ENCODE assay signal across 8 cellular contexts in genomic region chr7:89718941-89719340, GRCh38.
DNase-seq lines count a peak whose midpoint lies in the region; FAIRE-seq and TF ChIP-seq lines count a peak whose summit lies in the region.
"Not testable (repeated sequence)": the region's sequence is repeated elsewhere in the genome, so short reads cannot be mapped to it uniquely, and the experiment has no call there.

No MANE protein-coding gene starts in this region.

- H3K4me3 Mint-ChIP-seq in neural progenitor cell: not testable (repeated sequence)

- H2AFZ ChIP-seq in neural progenitor cell (replicated peaks): peak overlapping the region; percentile 41

- H3K9me3 ChIP-seq in MG63; kidney (ENCODE audit: control insufficient read depth in 1 of 2, low read length in 2 of 2); neural progenitor cell (ENCODE audit: low read depth): not testable (repeated sequence)

- H3K4me3 ChIP-seq in MG63; kidney (ENCODE audit: low read length in 2 of 2); neural progenitor cell: not testable (repeated sequence)

- not testable (repeated sequence) for H3K27ac Mint-ChIP-seq in neural progenitor cell

- not testable (repeated sequence) for H3K9me3 Mint-ChIP-seq in neural progenitor cell

- H3K4me1 ChIP-seq in kidney (ENCODE audit: control insufficient read depth in 1 of 2, insufficient read depth in 1 of 2, low read depth in 1 of 2, low read length in 2 of 2); neural progenitor cell: not testable (repeated sequence)

- H3K4me2 ChIP-seq in neural progenitor cell: not testable (repeated sequence)

- intact Hi-C loops in kidney (cut with DNase I): not testable (repeated sequence)

- TF ChIP-seq CTCF in 22Rv1 (IDR thresholded peaks at IDR 0.05): peak; percentile 44
- TF ChIP-seq CTCF in kidney (IDR thresholded peaks at IDR 0.05; ENCODE audit: borderline replicate concordance, extremely low read depth, insufficient read depth); neural progenitor cell (IDR thresholded peaks at IDR 0.05): not testable (repeated sequence)

- not testable (repeated sequence) for H3K79me2 ChIP-seq in neural progenitor cell (ENCODE audit: low read depth)

- not testable (repeated sequence) for H4K20me1 ChIP-seq in neural progenitor cell (ENCODE audit: low read depth)

- not testable (repeated sequence) for H3K36me3 Mint-ChIP-seq in neural progenitor cell

- H3K27me3 ChIP-seq in MG63, neural progenitor cell: not testable (repeated sequence)

- not testable (repeated sequence) for H3K27me3 Mint-ChIP-seq in neural progenitor cell (ENCODE audit: insufficient read depth, low read depth)

- not testable (repeated sequence) for H3F3A ChIP-seq in neural progenitor cell (ENCODE audit: low read depth)

- H3K36me3 ChIP-seq in MG63; kidney (ENCODE audit: control insufficient read depth in 1 of 2, insufficient read depth in 2 of 2, low read length in 2 of 2); neural progenitor cell: not testable (repeated sequence)

- peak; percentile 48 for DNase-seq in ELF-1 (ENCODE audit: low read depth, low spot score)
- DNase-seq in MG63: peak; percentile 10
- DNase-seq in NCI-H526 (lab: John Stamatoyannopoulos, UW): peak; percentile 49 to 53
- peak; percentile 63 for DNase-seq in SW480 (ENCODE audit: low spot score)
- DNase-seq in epithelial cell of prostate (ENCODE audit: low read depth, low spot score): peak; percentile 1
- peak; percentile 40 for DNase-seq in kidney
- DNase-seq in neural progenitor cell (ENCODE audit: low spot score): peak; percentile 46

- H3K4me1 Mint-ChIP-seq in neural progenitor cell: not testable (repeated sequence)

- not testable (repeated sequence) for H3K9ac ChIP-seq in kidney (ENCODE audit: low read length in 2 of 2); neural progenitor cell

- FAIRE-seq in kidney (lab: Jason Lieb, UNC): not testable (repeated sequence)

- not testable (repeated sequence) for H3K27ac ChIP-seq in 22Rv1; epithelial cell of prostate; kidney (ENCODE audit: low read depth in 2 of 2, low read length in 2 of 2); neural progenitor cell

Comparison
In these comparisons a context has a peak if more than half of its experiments do, and no peak if none do; other contexts are left out.
1. DNase-seq: peak in every context shown above with its lines; median percentile 63 in SW480; 51 in NCI-H526; 48 in ELF-1; 46 in neural progenitor cell; 40 in kidney; 10 in MG63; 1 in epithelial cell of prostate.